Comparison of ENCODE assay signal across 1 cellular context in genomic region chr3:133038731-133039398, GRCh38.
A peak's percentile ranks its signal among the peaks of the same experiment; 100 is the strongest.
TF ChIP-seq lines count a peak whose summit lies in the region.

No MANE protein-coding gene starts in this region.

TF ChIP-seq in K562, 482 proteins besides CTCF, POLR2A, EP300 and RAD21:
- TF ChIP-seq, protein P1, sequence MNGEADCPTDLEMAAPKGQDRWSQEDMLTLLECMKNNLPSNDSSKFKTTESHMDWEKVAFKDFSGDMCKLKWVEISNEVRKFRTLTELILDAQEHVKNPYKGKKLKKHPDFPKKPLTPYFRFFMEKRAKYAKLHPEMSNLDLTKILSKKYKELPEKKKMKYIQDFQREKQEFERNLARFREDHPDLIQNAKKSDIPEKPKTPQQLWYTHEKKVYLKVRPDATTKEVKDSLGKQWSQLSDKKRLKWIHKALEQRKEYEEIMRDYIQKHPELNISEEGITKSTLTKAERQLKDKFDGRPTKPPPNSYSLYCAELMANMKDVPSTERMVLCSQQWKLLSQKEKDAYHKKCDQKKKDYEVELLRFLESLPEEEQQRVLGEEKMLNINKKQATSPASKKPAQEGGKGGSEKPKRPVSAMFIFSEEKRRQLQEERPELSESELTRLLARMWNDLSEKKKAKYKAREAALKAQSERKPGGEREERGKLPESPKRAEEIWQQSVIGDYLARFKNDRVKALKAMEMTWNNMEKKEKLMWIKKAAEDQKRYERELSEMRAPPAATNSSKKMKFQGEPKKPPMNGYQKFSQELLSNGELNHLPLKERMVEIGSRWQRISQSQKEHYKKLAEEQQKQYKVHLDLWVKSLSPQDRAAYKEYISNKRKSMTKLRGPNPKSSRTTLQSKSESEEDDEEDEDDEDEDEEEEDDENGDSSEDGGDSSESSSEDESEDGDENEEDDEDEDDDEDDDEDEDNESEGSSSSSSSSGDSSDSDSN (IDR thresholded peaks at IDR 0.05; ENCODE audit: borderline replicate concordance in 1 of 2, low read depth in 2 of 2, low read length in 2 of 2) = 0 out of 4 replicates have a peak, but pooled peaks have one; percentile 51 to 56
- TF ChIP-seq TAF7 (tag; IDR thresholded peaks at IDR 0.05) = no peak
